ENCODE assay signal across 19 cellular contexts in the genomic region with DNA sequence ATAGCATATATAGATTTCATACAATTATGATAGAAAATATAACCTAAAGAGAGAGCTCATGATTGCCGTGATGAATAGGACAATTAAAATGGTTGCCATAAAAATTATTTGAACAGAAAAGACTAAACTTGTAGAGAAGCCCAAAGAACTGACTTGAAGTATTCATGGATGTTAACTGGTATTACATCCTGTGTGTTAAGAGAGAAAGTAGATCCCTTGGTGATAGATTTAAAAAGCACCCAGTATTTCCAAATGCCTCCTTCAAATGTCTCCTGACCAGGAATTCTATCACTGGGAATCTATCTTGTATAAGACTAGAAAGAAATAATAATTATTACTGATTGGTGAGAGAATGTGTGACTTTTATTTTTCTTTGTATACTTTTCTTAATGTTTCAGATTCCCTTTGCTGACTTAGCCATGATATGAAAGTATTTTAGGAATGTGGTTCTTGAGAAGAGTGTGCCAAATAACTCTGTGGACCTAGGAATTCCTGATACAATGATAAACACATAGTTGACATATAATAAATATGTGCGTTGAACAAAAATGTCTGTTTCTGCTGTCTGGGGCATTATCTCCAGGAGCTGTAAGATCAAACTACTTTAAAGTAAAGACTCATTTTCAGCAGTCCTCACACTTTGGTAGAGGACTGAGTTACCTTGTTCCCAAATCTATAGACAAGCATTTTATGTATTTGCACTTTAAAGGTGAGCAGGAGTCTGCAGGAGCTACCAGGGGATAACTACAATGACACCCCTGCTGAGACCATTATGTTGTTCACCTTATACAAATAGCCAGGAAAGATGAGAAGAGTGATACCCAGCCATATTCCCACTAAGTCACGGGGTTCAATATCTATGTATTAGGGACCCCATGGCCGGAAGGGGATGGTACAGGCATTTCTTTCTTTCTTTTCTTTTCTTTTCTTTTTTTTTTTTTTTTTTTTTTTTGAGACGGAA.
DNase-seq lines count a peak whose midpoint lies in the region; ATAC-seq, FAIRE-seq and TF ChIP-seq lines count a peak whose summit lies in the region.
"Had no signal": no experiment of that assay in that cellular context is flagged by ENCODE, and none has a peak within 500 bp of the region (broad histone marks: within the 10 kb centered on the region; RNA-seq: fewer than 3 reads in every experiment).

No MANE protein-coding gene starts in this region.

- no peak overlapping the region for H3K9ac ChIP-seq in HepG2 (ENCODE audit: insufficient read depth, low read depth, low read length)

- H3K27ac ChIP-seq in HepG2 (ENCODE audit: extremely low read length, insufficient read depth, low read length), result no peak overlapping the region
- H3K27ac ChIP-seq: foreskin keratinocyte, testis had no signal

- H3K4me2 ChIP-seq in HepG2 (ENCODE audit: low read depth, low read length), result no peak overlapping the region

- H4K20me1 ChIP-seq in HepG2 (ENCODE audit: insufficient read depth, low read length), result no peaks in the 10 kb centered on the region

- POLR2A ChIA-PET in HepG2 (lab: Yijun Ruan, JAX), result no interaction called here

- BruUV-seq in HepG2 (replicated peaks; lab: Mats Ljungman, UMichigan), result no TSS peak

- peaks cover 0 to 5% of the 10 kb centered on the region in 2 experiments; a peak in 1 of 5 replicates for H3K27me3 ChIP-seq in HepG2 (ENCODE audit: control insufficient read depth in 1 of 2, insufficient read depth in 2 of 2, low read length in 2 of 2)
- H3K27me3 ChIP-seq: BE2C, testis had no signal

- no peak for ATAC-seq in HG03196 (IDR thresholded peaks at IDR 0.05; ENCODE audit: unreplicated experiment)
- ATAC-seq in GM21529 (IDR thresholded peaks at IDR 0.05; ENCODE audit: unreplicated experiment), result no peak
- no peak for ATAC-seq in HepG2
- ATAC-seq: activated T-cell treated with anti-CD3 and anti-CD28 coated beads, Interleukin-2, amount 50 U/mL, for 4 hours; foreskin keratinocyte had no signal

- CTCF ChIA-PET in HepG2 (lab: Yijun Ruan, JAX; ENCODE audit: low intra/inter-chr PET ratio, low total read pairs), result no interaction called here

- H2AFZ ChIP-seq in HepG2 (ENCODE audit: low read length), result no peak overlapping the region

- 10% methylated on average over 5 of the region's 5 CpGs for WGBS in HepG2 (ENCODE audit: low lambda C conversion rate)

- H3K36me3 ChIP-seq in HepG2 (replicated peaks in 1 of 2; ENCODE audit: control insufficient read depth in 1 of 2, insufficient read depth in 2 of 2, low read length in 2 of 2), result no peaks in the 10 kb centered on the region
- H3K36me3 ChIP-seq: BE2C had no signal

- intact Hi-C loops in HepG2 (cut with micrococcal nuclease; ENCODE audit: unreplicated experiment), result no loop called here

- TF ChIP-seq EP300 in HepG2 (IDR thresholded peaks at IDR 0.05; ENCODE audit: low read depth in 2 of 2, low read length in 2 of 2) (no peak), HepG2 (CRISPR knock-in tag; IDR thresholded peaks at IDR 0.05; ENCODE audit: borderline replicate concordance) (no peak)

- H3K79me2 ChIP-seq in HepG2 (ENCODE audit: insufficient read depth, low read length), result no peaks in the 10 kb centered on the region

- H3K4me1 ChIP-seq in HepG2 (ENCODE audit: insufficient read depth, low read length), result no peaks in the 10 kb centered on the region
- H3K4me1 ChIP-seq: BE2C, foreskin keratinocyte, testis had no signal

- DNase-seq in AG08395 (ENCODE audit: low spot score), result peak; percentile 20
- DNase-seq in HS-27A (ENCODE audit: low read depth), result peak; percentile 76
- DNase-seq in amniotic epithelial cell (ENCODE audit: low read depth), result peak; percentile 58
- peak; percentile 22 for DNase-seq in iPS-NIHi7 (ENCODE audit: extremely low spot score)
- DNase-seq in HepG2 (ENCODE audit: low spot score), result no peak
- DNase-seq in cortex of kidney (lab: John Stamatoyannopoulos, UW), result no peak
- DNase-seq: activated CD4-positive, alpha-beta T cell treated with anti-CD3 and anti-CD28 coated beads, Interleukin-2, amount 10 ng/mL, durations not matched to agents 24 days and 14 days; activated T-cell treated with anti-CD3 and anti-CD28 coated beads, Interleukin-2, amount 50 U/mL, for 4 hours; BE2C; DMS79; effector CD8-positive, alpha-beta T cell; foreskin keratinocyte; NCI-H526; SHP77; T1000; testis had no signal

- no peak overlapping the region for H3K4me3 ChIP-seq in HepG2 (replicated peaks in 1 of 3; ENCODE audit: insufficient read depth in 1 of 3, low read depth in 2 of 3, low read length in 3 of 3)
- H3K4me3 ChIP-seq: testis had no signal

- no peak for TF ChIP-seq POLR2A in HepG2 (IDR thresholded peaks at IDR 0.05; ENCODE audit: insufficient read depth in 1 of 2, low read depth in 2 of 2, low read length in 2 of 2)

- in situ Hi-C loops in HepG2 (cut with HindIII; ENCODE audit: extremely low pct_ligation_motif_present, low pct_unique_long_range_greater_than_20kb), result no loop called here

- no peaks in the 10 kb centered on the region for H3K9me3 ChIP-seq in HepG2 (ENCODE audit: low read length)
- H3K9me3 ChIP-seq: BE2C, testis had no signal

- no peak for TF ChIP-seq CTCF in HepG2 (CRISPR knock-in tag; IDR thresholded peaks at IDR 0.05)

- FAIRE-seq in HepG2 (lab: Jason Lieb, UNC), result no peak
- FAIRE-seq: HTR-8/SVneo had no signal

- no peak for TF ChIP-seq RAD21 in HepG2 (CRISPR knock-in tag; IDR thresholded peaks at IDR 0.05)

TF ChIP-seq in HepG2, 621 proteins besides CTCF, POLR2A, EP300 and RAD21:
- TF ChIP-seq ZBTB3 (CRISPR knock-in tag; IDR thresholded peaks at IDR 0.05; ENCODE audit: borderline replicate concordance, low read depth) (no peak), ZSCAN25 (CRISPR knock-in tag; IDR thresholded peaks at IDR 0.05) (no peak), ZNF614 (CRISPR knock-in tag; IDR thresholded peaks at IDR 0.05; ENCODE audit: borderline replicate concordance) (no peak), JDP2 (CRISPR knock-in tag; IDR thresholded peaks at IDR 0.05; ENCODE audit: borderline replicate concordance) (no peak), NR2F6 (IDR thresholded peaks at IDR 0.05) (no peak), NR2F6 (CRISPR knock-in tag; IDR thresholded peaks at IDR 0.05) (no peak)
- TF ChIP-seq, protein P1, sequence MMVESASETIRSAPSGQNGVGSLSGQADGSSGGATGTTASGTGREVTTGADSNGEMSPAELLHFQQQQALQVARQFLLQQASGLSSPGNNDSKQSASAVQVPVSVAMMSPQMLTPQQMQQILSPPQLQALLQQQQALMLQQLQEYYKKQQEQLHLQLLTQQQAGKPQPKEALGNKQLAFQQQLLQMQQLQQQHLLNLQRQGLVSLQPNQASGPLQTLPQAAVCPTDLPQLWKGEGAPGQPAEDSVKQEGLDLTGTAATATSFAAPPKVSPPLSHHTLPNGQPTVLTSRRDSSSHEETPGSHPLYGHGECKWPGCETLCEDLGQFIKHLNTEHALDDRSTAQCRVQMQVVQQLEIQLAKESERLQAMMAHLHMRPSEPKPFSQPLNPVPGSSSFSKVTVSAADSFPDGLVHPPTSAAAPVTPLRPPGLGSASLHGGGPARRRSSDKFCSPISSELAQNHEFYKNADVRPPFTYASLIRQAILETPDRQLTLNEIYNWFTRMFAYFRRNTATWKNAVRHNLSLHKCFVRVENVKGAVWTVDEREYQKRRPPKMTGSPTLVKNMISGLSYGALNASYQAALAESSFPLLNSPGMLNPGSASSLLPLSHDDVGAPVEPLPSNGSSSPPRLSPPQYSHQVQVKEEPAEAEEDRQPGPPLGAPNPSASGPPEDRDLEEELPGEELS (CRISPR knock-in tag; IDR thresholded peaks at IDR 0.05), result no peak
- TF ChIP-seq, protein P2, sequence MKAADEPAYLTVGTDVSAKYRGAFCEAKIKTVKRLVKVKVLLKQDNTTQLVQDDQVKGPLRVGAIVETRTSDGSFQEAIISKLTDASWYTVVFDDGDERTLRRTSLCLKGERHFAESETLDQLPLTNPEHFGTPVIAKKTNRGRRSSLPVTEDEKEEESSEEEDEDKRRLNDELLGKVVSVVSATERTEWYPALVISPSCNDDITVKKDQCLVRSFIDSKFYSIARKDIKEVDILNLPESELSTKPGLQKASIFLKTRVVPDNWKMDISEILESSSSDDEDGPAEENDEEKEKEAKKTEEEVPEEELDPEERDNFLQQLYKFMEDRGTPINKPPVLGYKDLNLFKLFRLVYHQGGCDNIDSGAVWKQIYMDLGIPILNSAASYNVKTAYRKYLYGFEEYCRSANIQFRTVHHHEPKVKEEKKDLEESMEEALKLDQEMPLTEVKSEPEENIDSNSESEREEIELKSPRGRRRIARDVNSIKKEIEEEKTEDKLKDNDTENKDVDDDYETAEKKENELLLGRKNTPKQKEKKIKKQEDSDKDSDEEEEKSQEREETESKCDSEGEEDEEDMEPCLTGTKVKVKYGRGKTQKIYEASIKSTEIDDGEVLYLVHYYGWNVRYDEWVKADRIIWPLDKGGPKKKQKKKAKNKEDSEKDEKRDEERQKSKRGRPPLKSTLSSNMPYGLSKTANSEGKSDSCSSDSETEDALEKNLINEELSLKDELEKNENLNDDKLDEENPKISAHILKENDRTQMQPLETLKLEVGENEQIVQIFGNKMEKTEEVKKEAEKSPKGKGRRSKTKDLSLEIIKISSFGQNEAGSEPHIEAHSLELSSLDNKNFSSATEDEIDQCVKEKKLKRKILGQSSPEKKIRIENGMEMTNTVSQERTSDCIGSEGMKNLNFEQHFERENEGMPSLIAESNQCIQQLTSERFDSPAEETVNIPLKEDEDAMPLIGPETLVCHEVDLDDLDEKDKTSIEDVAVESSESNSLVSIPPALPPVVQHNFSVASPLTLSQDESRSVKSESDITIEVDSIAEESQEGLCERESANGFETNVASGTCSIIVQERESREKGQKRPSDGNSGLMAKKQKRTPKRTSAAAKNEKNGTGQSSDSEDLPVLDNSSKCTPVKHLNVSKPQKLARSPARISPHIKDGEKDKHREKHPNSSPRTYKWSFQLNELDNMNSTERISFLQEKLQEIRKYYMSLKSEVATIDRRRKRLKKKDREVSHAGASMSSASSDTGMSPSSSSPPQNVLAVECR (CRISPR knock-in tag; IDR thresholded peaks at IDR 0.05; ENCODE audit: borderline replicate concordance), result no peak
- TF ChIP-seq, protein P3, sequence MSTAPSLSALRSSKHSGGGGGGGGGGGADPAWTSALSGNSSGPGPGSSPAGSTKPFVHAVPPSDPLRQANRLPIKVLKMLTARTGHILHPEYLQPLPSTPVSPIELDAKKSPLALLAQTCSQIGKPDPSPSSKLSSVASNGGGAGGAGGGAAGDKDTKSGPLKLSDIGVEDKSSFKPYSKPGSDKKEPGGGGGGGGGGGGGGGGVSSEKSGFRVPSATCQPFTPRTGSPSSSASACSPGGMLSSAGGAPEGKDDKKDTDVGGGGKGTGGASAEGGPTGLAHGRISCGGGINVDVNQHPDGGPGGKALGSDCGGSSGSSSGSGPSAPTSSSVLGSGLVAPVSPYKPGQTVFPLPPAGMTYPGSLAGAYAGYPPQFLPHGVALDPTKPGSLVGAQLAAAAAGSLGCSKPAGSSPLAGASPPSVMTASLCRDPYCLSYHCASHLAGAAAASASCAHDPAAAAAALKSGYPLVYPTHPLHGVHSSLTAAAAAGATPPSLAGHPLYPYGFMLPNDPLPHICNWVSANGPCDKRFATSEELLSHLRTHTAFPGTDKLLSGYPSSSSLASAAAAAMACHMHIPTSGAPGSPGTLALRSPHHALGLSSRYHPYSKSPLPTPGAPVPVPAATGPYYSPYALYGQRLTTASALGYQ (CRISPR knock-in tag; IDR thresholded peaks at IDR 0.05), result no peak

Comparison
In these comparisons a context has a peak if more than half of its experiments do, and no peak if none do; other contexts are left out.
1. DNase-seq: peak in AG08395 (single experiment), HS-27A (single experiment), amniotic epithelial cell (single experiment) and iPS-NIHi7 (single experiment); none in HepG2 (single experiment) and cortex of kidney (single experiment).